8 cellular contexts compared by ENCODE assay signal in the genomic region with DNA sequence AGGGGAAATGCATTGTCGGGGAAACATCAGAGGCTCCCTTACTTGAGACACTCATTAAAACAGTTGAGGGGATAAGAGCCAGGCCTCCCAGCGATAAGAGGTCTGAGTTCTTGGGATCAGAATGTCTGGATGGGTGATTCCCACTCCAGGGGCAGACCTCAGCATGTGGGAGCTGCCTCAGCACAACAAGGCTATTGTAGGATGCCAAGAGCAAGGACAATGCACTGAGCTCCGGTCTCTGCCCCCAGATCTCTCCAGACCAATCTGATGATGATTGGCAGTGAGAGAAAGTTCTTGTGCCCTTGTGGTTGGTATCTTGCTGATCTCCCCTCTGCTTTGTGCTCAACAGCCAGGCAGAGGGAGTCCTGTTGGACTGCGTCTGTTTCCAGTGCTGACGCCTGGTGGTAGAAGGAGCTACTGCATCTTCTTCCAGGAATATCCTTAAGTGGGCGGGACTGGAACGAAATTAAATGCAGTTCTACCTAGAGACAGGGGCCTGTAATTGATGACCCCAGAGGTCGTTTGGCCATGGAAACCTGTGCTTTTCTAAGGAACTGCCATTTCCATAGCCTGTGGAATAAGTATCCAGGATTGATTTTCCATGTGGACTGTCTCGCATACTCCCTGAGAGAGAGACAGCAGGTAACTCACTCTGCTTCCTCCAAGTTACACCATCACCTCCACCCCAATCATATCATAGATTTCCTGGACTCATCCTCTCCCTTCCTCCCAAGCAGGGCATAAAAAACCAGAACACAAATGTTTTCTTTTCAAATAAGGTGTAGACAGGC. TPM values are rescaled to one million over a fixed set of nuclear protein-coding genes. Genes with fewer than 3 reads are reported as not detected.
DNase-seq lines count a peak whose midpoint lies in the region; ATAC-seq and TF ChIP-seq lines count a peak whose summit lies in the region.

No MANE protein-coding gene starts in this region.

- WGBS in prostate gland: 29% methylated on average over 9 of the region's 9 CpGs

- H3K36me3 ChIP-seq in OCI-LY7 (ENCODE audit: insufficient read depth, low read length) (no peaks in the 10 kb centered on the region), prostate gland (no peaks in the 10 kb centered on the region)

- H3K9me2 ChIP-seq in OCI-LY7 (ENCODE audit: insufficient read depth, low read length): no peaks in the 10 kb centered on the region

- H3K27ac Mint-ChIP-seq in glutamatergic neuron (ENCODE audit: unreplicated experiment): no peak overlapping the region

- H3K4me1 ChIP-seq in OCI-LY7 (ENCODE audit: insufficient read depth, low read length, poor library complexity, severe bottlenecking): no peaks in the 10 kb centered on the region
- H3K4me1 ChIP-seq in prostate gland (replicated peaks): no peaks in the 10 kb centered on the region

- no peak overlapping the region for H3K4me2 ChIP-seq in OCI-LY7 (ENCODE audit: low read length)

- no peak for TF ChIP-seq POLR2A in prostate gland (IDR thresholded peaks at IDR 0.05)

- POLR2A ChIA-PET in OCI-LY7 (lab: Charles Lee): no interaction called here

- H3K9me3 Mint-ChIP-seq in glutamatergic neuron (ENCODE audit: unreplicated experiment): peaks cover 11% of the 10 kb centered on the region

- no peak overlapping the region for H3K4me3 ChIP-seq in OCI-LY7 (ENCODE audit: low read depth, low read length, poor library complexity, severe bottlenecking)
- H3K4me3 ChIP-seq in prostate gland: no peak overlapping the region

- H3K4me1 Mint-ChIP-seq in glutamatergic neuron (ENCODE audit: low read depth, unreplicated experiment): peaks cover 44% of the 10 kb centered on the region

- H4K20me1 ChIP-seq in OCI-LY7 (ENCODE audit: insufficient read depth, low read length): no peaks in the 10 kb centered on the region

- H3K27ac ChIP-seq in OCI-LY7 (ENCODE audit: low read depth, low read length, poor library complexity, severe bottlenecking) (no peak overlapping the region), prostate gland (no peak overlapping the region)

- H3K4me3 Mint-ChIP-seq in glutamatergic neuron (ENCODE audit: unreplicated experiment): peak overlapping the region; percentile 56

- CTCF ChIA-PET in OCI-LY7 (lab: Charles Lee; ENCODE audit: unreplicated experiment): interaction anchor here (0.8 kb wide), 1 partner anchor 16 kb away, joined by 6 read pairs; no protein-coding TSS in a partner anchor

- BruUV-seq in OCI-LY7 (replicated peaks; lab: Mats Ljungman, UMichigan): no TSS peak

- intact Hi-C loops in OCI-LY7 (cut with micrococcal nuclease; ENCODE audit: unreplicated experiment) (loop anchor here (5.0 kb wide), 2 partner anchors 36 to 66 kb away; no protein-coding TSS in a partner anchor), prostate gland (cut with DNase I) (loop anchor here (5.0 kb wide), 1 partner anchor 36 kb away; no protein-coding TSS in a partner anchor)

- DNase-seq in DMS79 (lab: John Stamatoyannopoulos, UW) (peak; percentile 7), HS-27A (ENCODE audit: low read depth) (peak; percentile 31), OCI-LY7 (ENCODE audit: low spot score) (peak; percentile 68), glutamatergic neuron (peak; percentile 83), prostate gland (ENCODE audit: low spot score) (peak; percentile 62)
- peak; percentile 4 for DNase-seq in activated T-helper 9 cell treated with anti-CD3 and anti-CD28 coated beads, Interleukin-2, amount 50 U/mL, for 16 hours (ENCODE audit: low read depth)

- peaks cover 15% of the 10 kb centered on the region for H3K27me3 Mint-ChIP-seq in glutamatergic neuron (ENCODE audit: unreplicated experiment)

- TF ChIP-seq CTCF in OCI-LY7 (conservative IDR thresholded peaks at IDR 0.05; ENCODE audit: low read length) (peak; percentile 85), glutamatergic neuron (IDR thresholded peaks at IDR 0.05; ENCODE audit: partially characterized antibody, unreplicated experiment) (peak; percentile 94), prostate gland (IDR thresholded peaks at IDR 0.05) (peak; percentile 56 to 81 (median 72))

- H3K9me3 ChIP-seq in OCI-LY7 (ENCODE audit: low read length): no peaks in the 10 kb centered on the region
- H3K9me3 ChIP-seq in prostate gland: no peaks in the 10 kb centered on the region

- H3K27me3 ChIP-seq in prostate gland (replicated peaks; ENCODE audit: insufficient read depth): peaks cover 7% of the 10 kb centered on the region

- H3K79me2 ChIP-seq in OCI-LY7 (ENCODE audit: insufficient read depth, low read depth, low read length): no peaks in the 10 kb centered on the region

- peaks cover 23% of the 10 kb centered on the region for H3K36me3 Mint-ChIP-seq in glutamatergic neuron (ENCODE audit: unreplicated experiment)

- ATAC-seq in GM21381 (IDR thresholded peaks at IDR 0.05; ENCODE audit: unreplicated experiment): peak; percentile 87
- no peak for ATAC-seq in HG03045 (IDR thresholded peaks at IDR 0.05; ENCODE audit: unreplicated experiment)

- H2AFZ ChIP-seq in OCI-LY7 (ENCODE audit: low read length): no peak overlapping the region

RNA-seq across cellular contexts. Expression of a gene that starts 6.7 kb away (rescaled TPM):
- not detected in 2 replicates for total RNA-seq in OCI-LY7 (2014; rRNA removed; shearing (Covaris generic))
- total RNA-seq in OCI-LY7 (2022) (not detected in 2 replicates), glutamatergic neuron (ENCODE audit: unreplicated experiment) (13.5 TPM), prostate gland (10 to 100 TPM; 46.8 to 60.4 TPM)

RNA-seq across cellular contexts. Expression of a gene that starts 26.5 kb away (rescaled TPM):
- not detected in 2 replicates for total RNA-seq in OCI-LY7 (2014; rRNA removed; shearing (Covaris generic))
- total RNA-seq in OCI-LY7 (2022): not detected in 2 replicates
- total RNA-seq in glutamatergic neuron (ENCODE audit: unreplicated experiment): 165 TPM
- total RNA-seq in prostate gland: 1 to 10 TPM in 1 of 2 donors, under 1 TPM in 1; 0.23 to 4.7 TPM

Comparison
In these comparisons a context has a peak if more than half of its experiments do, and no peak if none do; other contexts are left out.
1. DNase-seq: peak in every context shown above with its lines; median percentile 83 in glutamatergic neuron; 68 in OCI-LY7; 62 in prostate gland; 31 in HS-27A; 7 in DMS79; 4 in activated T-helper 9 cell treated with anti-CD3 and anti-CD28 coated beads, Interleukin-2, amount 50 U/mL, for 16 hours.
2. RNA of a gene that starts 6.7 kb away (total RNA-seq): 46.8 to 60.4 TPM in prostate gland and 13.5 TPM in glutamatergic neuron (single experiment); not detected in OCI-LY7; every median in the first group is over 10 times any median in the second.
3. RNA of a gene that starts 26.5 kb away (total RNA-seq): 165 TPM in glutamatergic neuron (single experiment); 0.23 to 4.7 TPM in prostate gland and not detected in OCI-LY7; every median in the first group is over 10 times any median in the second.
4. Peak in every context shown above with its lines, with median percentiles within 50 percentile points of each other: CTCF ChIP-seq.